In the genomic region with DNA sequence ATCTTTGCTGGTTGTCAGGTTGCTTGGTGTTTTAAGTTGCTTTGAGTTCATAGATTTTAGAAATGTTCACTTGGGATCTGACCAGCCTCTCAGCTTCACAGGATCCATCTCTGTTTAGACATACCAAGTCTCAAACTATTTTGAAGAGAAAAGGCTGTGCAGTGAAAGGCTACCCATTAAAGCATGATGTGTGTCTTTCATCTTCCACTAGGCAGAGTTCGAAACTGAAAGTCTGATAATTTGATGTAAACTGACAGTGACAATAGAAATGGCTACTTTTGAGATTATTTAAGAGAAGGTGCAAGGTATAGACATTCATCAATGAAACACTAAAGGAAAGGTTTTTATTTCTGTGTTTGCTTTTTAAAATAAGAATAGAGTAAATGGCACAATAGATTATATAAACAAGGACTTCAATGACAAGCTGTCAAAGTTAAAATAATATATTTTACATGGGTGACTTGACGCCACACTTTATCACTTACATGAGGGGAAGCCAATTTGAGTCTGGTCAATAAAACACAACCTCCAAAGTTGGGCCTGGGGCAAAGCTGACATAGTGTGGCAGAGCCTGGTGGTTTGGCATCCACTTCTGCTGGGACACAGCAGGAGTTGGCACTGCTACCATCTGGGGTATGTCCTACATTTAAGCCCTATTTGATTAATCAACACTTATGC, we compare ENCODE assay signal across 18 cellular contexts.
"Had no signal": no experiment of that assay in that cellular context is flagged by ENCODE, and none has a peak within 500 bp of the region (broad histone marks: within the 10 kb centered on the region; RNA-seq: fewer than 3 reads in every experiment).

No MANE protein-coding gene starts in this region.

- H3K27ac ChIP-seq: body of pancreas, prostate gland, skin epidermis, tibial nerve, uterus had no signal

- H3K9me3 Mint-ChIP-seq: activated CD4-positive, alpha-beta T cell treated with anti-CD3 and anti-CD28 coated beads, Interleukin-2, amount 10 ng/mL, durations not matched to agents 7 days and 5 days; WTC11 had no signal

- H3K27me3 ChIP-seq: body of pancreas, tibial nerve, uterus had no signal

- H3K36me3 Mint-ChIP-seq: activated naive CD8-positive, alpha-beta T cell; WTC11 had no signal

- ATAC-seq: body of pancreas, right cardiac atrium, WTC11 had no signal

- DNase-seq: activated CD4-positive, alpha-beta T cell treated with anti-CD3 and anti-CD28 coated beads, Interleukin-2, amount 10 ng/mL, durations not matched to agents 7 days and 5 days; activated CD8-positive, alpha-beta memory T cell treated with anti-CD3 and anti-CD28 coated beads, Interleukin-2, amount 50 U/mL, for 48 hours; activated gamma-delta T cell treated with Interleukin-2 at 50 U/mL for 16 hours; amygdala; body of pancreas; central memory CD4-positive, alpha-beta T cell; effector CD8-positive, alpha-beta T cell; foreskin fibroblast; right cardiac atrium; stimulated activated CD4-positive, alpha-beta T cell treated with anti-CD3 and anti-CD28 coated beads, Interleukin-15, amount 100 ng/mL, for 24 hours; stimulated activated CD4-positive, alpha-beta T cell treated with anti-CD3 and anti-CD28 coated beads, Interleukin-4, amount 100 ng/mL, for 24 hours; stimulated activated naive CD4-positive, alpha-beta T cell treated with Interleukin-2 at 50 U/mL for 16 hours; uterus had no signal

- H3K27me3 Mint-ChIP-seq: activated naive CD8-positive, alpha-beta T cell had no signal

- H3K4me3 Mint-ChIP-seq: activated CD4-positive, alpha-beta T cell treated with anti-CD3 and anti-CD28 coated beads, Interleukin-2, amount 10 ng/mL, durations not matched to agents 7 days and 5 days; activated naive CD8-positive, alpha-beta T cell; WTC11 had no signal

- H3K27ac Mint-ChIP-seq: activated CD4-positive, alpha-beta T cell treated with anti-CD3 and anti-CD28 coated beads, Interleukin-2, amount 10 ng/mL, durations not matched to agents 7 days and 5 days; activated naive CD8-positive, alpha-beta T cell; WTC11 had no signal

- H3K4me1 ChIP-seq: prostate gland, uterus had no signal

- H3K4me3 ChIP-seq: body of pancreas, prostate gland, skin epidermis, tibial nerve, uterus had no signal

- H3K36me3 ChIP-seq: prostate gland, tibial nerve, uterus had no signal

- H3K9me3 ChIP-seq: body of pancreas, prostate gland, tibial nerve, uterus had no signal
